In the genomic region with DNA sequence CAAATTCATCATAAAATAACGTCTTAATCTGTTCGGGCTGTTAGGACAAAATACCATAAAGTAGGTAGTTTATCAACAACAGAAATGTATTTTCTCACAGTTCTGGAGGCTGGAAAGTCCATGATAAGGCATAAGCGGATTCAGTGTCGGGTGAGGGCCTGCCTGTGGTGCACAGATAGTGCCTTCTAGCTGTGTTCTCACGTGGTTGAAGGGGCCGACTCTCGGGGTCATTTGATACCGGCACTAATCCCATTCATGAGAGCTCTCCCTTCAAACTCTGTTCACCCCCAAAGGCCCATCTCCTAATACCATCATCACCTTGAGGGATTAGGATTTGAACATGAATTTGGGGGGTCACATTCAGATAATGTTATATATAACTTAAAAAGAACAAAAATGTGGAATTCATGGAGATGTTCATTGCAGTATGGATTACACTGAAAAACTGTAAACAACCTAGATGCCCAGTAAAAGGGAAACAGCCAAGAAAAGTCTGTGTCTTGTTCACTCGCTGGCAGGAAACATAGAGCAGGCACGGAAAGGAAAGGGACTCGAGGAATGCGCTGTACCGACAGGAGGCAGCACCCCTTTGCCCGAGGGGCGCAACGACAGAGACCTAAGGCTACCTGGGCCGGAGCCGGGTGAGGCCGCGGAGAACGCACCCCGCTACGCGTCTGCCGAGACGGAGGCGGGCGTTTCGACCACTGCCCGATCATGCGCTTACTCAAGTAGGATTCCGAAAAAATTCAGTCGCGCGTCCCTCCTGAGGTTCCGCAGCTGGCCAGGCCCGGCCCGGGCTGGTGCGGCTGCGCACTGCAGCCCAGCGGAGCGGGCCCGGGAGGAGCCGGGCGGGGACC, we compare ENCODE assay signal across 1 cellular context.
TF ChIP-seq lines count a peak whose summit lies in the region.

No MANE protein-coding gene starts in this region.

TF ChIP-seq in K562, 482 proteins besides CTCF, POLR2A, EP300 and RAD21 (continued from another document):
- TF ChIP-seq, protein P1, sequence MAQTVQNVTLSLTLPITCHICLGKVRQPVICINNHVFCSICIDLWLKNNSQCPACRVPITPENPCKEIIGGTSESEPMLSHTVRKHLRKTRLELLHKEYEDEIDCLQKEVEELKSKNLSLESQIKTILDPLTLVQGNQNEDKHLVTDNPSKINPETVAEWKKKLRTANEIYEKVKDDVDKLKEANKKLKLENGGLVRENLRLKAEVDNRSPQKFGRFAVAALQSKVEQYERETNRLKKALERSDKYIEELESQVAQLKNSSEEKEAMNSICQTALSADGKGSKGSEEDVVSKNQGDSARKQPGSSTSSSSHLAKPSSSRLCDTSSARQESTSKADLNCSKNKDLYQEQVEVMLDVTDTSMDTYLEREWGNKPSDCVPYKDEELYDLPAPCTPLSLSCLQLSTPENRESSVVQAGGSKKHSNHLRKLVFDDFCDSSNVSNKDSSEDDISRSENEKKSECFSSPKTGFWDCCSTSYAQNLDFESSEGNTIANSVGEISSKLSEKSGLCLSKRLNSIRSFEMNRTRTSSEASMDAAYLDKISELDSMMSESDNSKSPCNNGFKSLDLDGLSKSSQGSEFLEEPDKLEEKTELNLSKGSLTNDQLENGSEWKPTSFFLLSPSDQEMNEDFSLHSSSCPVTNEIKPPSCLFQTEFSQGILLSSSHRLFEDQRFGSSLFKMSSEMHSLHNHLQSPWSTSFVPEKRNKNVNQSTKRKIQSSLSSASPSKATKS (CRISPR knock-in tag; IDR thresholded peaks at IDR 0.05): no peak
- no peak for TF ChIP-seq SMC3 (conservative IDR thresholded peaks at IDR 0.05; ENCODE audit: insufficient read depth, low read depth, low read length)
- TF ChIP-seq CSDE1 (IDR thresholded peaks at IDR 0.05): no peak
- no peak for TF ChIP-seq ZNF780A (CRISPR knock-in tag; IDR thresholded peaks at IDR 0.05)
- TF ChIP-seq, protein P2, sequence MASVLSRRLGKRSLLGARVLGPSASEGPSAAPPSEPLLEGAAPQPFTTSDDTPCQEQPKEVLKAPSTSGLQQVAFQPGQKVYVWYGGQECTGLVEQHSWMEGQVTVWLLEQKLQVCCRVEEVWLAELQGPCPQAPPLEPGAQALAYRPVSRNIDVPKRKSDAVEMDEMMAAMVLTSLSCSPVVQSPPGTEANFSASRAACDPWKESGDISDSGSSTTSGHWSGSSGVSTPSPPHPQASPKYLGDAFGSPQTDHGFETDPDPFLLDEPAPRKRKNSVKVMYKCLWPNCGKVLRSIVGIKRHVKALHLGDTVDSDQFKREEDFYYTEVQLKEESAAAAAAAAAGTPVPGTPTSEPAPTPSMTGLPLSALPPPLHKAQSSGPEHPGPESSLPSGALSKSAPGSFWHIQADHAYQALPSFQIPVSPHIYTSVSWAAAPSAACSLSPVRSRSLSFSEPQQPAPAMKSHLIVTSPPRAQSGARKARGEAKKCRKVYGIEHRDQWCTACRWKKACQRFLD (CRISPR knock-in tag; IDR thresholded peaks at IDR 0.05): peak; percentile 98
- no peak for TF ChIP-seq HMG20A (CRISPR knock-in tag; conservative IDR thresholded peaks at IDR 0.05)
- peak; percentile 98 to 99 for TF ChIP-seq ARNT (IDR thresholded peaks at IDR 0.05)
- TF ChIP-seq, protein P3, sequence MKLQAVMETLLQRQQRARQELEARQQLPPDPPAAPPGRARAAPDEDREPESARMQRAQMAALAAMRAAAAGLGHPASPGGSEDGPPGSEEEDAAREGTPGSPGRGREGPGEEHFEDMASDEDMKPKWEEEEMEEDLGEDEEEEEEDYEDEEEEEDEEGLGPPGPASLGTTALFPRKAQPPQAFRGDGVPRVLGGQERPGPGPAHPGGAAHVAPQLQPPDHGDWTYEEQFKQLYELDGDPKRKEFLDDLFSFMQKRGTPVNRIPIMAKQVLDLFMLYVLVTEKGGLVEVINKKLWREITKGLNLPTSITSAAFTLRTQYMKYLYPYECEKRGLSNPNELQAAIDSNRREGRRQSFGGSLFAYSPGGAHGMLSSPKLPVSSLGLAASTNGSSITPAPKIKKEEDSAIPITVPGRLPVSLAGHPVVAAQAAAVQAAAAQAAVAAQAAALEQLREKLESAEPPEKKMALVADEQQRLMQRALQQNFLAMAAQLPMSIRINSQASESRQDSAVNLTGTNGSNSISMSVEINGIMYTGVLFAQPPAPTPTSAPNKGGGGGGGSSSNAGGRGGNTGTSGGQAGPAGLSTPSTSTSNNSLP (IDR thresholded peaks at IDR 0.05; ENCODE audit: borderline replicate concordance, low read depth, low read length): peak; percentile 97
- TF ChIP-seq GATAD2B (IDR thresholded peaks at IDR 0.05; ENCODE audit: borderline replicate concordance): peak; percentile 93; the same call in 1 of the 2 replicates
- TF ChIP-seq HDAC3 (IDR thresholded peaks at IDR 0.05; ENCODE audit: borderline replicate concordance, partially characterized antibody): peak; percentile 99
- TF ChIP-seq NFIX (CRISPR knock-in tag; IDR thresholded peaks at IDR 0.05; ENCODE audit: low read depth): no peak
- TF ChIP-seq, protein P4, sequence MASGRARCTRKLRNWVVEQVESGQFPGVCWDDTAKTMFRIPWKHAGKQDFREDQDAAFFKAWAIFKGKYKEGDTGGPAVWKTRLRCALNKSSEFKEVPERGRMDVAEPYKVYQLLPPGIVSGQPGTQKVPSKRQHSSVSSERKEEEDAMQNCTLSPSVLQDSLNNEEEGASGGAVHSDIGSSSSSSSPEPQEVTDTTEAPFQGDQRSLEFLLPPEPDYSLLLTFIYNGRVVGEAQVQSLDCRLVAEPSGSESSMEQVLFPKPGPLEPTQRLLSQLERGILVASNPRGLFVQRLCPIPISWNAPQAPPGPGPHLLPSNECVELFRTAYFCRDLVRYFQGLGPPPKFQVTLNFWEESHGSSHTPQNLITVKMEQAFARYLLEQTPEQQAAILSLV (tag; IDR thresholded peaks at IDR 0.05): no peak
- TF ChIP-seq ZC3H11A (IDR thresholded peaks at IDR 0.05; ENCODE audit: low read depth, low read length): no peak
- TF ChIP-seq, protein P5, sequence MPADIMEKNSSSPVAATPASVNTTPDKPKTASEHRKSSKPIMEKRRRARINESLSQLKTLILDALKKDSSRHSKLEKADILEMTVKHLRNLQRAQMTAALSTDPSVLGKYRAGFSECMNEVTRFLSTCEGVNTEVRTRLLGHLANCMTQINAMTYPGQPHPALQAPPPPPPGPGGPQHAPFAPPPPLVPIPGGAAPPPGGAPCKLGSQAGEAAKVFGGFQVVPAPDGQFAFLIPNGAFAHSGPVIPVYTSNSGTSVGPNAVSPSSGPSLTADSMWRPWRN (IDR thresholded peaks at IDR 0.05; ENCODE audit: low read depth): peak; percentile 92
- TF ChIP-seq, protein P6, sequence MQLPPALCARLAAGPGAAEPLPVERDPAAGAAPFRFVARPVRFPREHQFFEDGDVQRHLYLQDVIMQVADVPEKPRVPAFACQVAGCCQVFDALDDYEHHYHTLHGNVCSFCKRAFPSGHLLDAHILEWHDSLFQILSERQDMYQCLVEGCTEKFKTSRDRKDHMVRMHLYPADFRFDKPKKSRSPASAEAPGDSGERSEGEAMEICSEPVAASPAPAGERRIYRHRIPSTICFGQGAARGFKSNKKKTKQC (CRISPR knock-in tag; IDR thresholded peaks at IDR 0.05): no peak
- TF ChIP-seq ZNF76 (CRISPR knock-in tag; IDR thresholded peaks at IDR 0.05; ENCODE audit: borderline replicate concordance): no peak; the same call in 1 of the 2 replicates
- TF ChIP-seq DDX20 (tag; IDR thresholded peaks at IDR 0.05; ENCODE audit: low read depth): no peak
- TF ChIP-seq CBX3 (IDR thresholded peaks at IDR 0.05; ENCODE audit: borderline replicate concordance in 1 of 2, low read length in 2 of 2): peak in 1 of 2 experiments; percentile 69; a peak in 1 of 3 replicates
- peak; percentile 76 for TF ChIP-seq ZEB2 (IDR thresholded peaks at IDR 0.05)
- peak; percentile 49; the same call in 1 of the 2 replicates for TF ChIP-seq THRAP3 (IDR thresholded peaks at IDR 0.05; ENCODE audit: borderline replicate concordance)
- TF ChIP-seq, protein P7, sequence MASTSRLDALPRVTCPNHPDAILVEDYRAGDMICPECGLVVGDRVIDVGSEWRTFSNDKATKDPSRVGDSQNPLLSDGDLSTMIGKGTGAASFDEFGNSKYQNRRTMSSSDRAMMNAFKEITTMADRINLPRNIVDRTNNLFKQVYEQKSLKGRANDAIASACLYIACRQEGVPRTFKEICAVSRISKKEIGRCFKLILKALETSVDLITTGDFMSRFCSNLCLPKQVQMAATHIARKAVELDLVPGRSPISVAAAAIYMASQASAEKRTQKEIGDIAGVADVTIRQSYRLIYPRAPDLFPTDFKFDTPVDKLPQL (IDR thresholded peaks at IDR 0.05; ENCODE audit: extremely low read depth, insufficient read length): no peak
- TF ChIP-seq NR4A1 (CRISPR knock-in tag; IDR thresholded peaks at IDR 0.05): no peak
- TF ChIP-seq NR4A1 (tag; IDR thresholded peaks at IDR 0.05): peak; percentile 88
- TF ChIP-seq TCF7 (IDR thresholded peaks at IDR 0.05; ENCODE audit: borderline replicate concordance): peak; percentile 87; the same call in 1 of the 2 replicates
- no peak for TF ChIP-seq ZNF347 (CRISPR knock-in tag; IDR thresholded peaks at IDR 0.05; ENCODE audit: low read depth)
- no peak for TF ChIP-seq MCM5 (IDR thresholded peaks at IDR 0.05; ENCODE audit: low read depth)
